Comparison of ENCODE assay signal across 9 cellular contexts in genomic region chr1:108708726-108709660, GRCh38.
DNase-seq lines count a peak whose midpoint lies in the region; ATAC-seq lines count a peak whose summit lies in the region.
"Had no signal": no experiment of that assay in that cellular context is flagged by ENCODE, and none has a peak within 500 bp of the region (broad histone marks: within the 10 kb centered on the region; RNA-seq: fewer than 3 reads in every experiment).

No MANE protein-coding gene starts in this region.

- DNase-seq in activated gamma-delta T cell treated with Interleukin-2 at 50 U/mL for 16 hours (peak; percentile 63), activated gamma-delta T cell (lab: John Stamatoyannopoulos, UW) (no peak), HK-2 (ENCODE audit: unreplicated experiment) (no peak)
- DNase-seq in activated CD4-positive, CD25-positive, alpha-beta regulatory T cell (lab: John Stamatoyannopoulos, UW): peak; percentile 2 to 27 (median 13)
- DNase-seq in effector memory CD8-positive, alpha-beta T cell: peak; percentile 61 to 66 (median 64)
- peak; percentile 16 to 47 for DNase-seq in stimulated activated CD8-positive, alpha-beta memory T cell treated with anti-CD3 and anti-CD28 coated beads, Interleukin-4, amount 100 ng/mL, for 1 hour (ENCODE audit: low read depth in 2 of 2, low spot score in 1 of 2)
- no peak for DNase-seq in NK-92 treated with Interleukin-12 subunit alpha and Interleukin-12 subunit beta, amount 100 ng/mL, for 24 hours (lab: John Stamatoyannopoulos, UW)
- DNase-seq: activated B cell treated with CpG ODN at 0.5 μM for 24 hours had no signal

- peaks cover 0 to 5% of the 10 kb centered on the region in 2 donors for H3K27me3 Mint-ChIP-seq in effector memory CD8-positive, alpha-beta T cell

- H3K27ac Mint-ChIP-seq in effector memory CD8-positive, alpha-beta T cell: peak overlapping the region in 1 of 2 donors; percentile 35
- H3K27ac Mint-ChIP-seq: activated B cell treated with CpG ODN at 0.5 μM for 24 hours had no signal

- ATAC-seq in effector memory CD8-positive, alpha-beta T cell (replicated peaks): peak; percentile 87
- ATAC-seq in GM21526 (IDR thresholded peaks at IDR 0.05; ENCODE audit: low FRiP score, unreplicated experiment): no peak

- H3K4me3 Mint-ChIP-seq in effector memory CD8-positive, alpha-beta T cell: no peak overlapping the region
- H3K4me3 Mint-ChIP-seq: activated B cell treated with CpG ODN at 0.5 μM for 24 hours had no signal

- H3K9me3 Mint-ChIP-seq in effector memory CD8-positive, alpha-beta T cell: no peaks in the 10 kb centered on the region
- H3K9me3 Mint-ChIP-seq: activated B cell treated with CpG ODN at 0.5 μM for 24 hours had no signal

- no peaks in the 10 kb centered on the region for H3K36me3 Mint-ChIP-seq in effector memory CD8-positive, alpha-beta T cell (ENCODE audit: insufficient read depth)

- peaks cover 14 to 24% of the 10 kb centered on the region in 2 donors for H3K4me1 Mint-ChIP-seq in effector memory CD8-positive, alpha-beta T cell (ENCODE audit: low read depth in 2 of 2)

Comparison
In these comparisons a context has a peak if more than half of its experiments do, and no peak if none do; other contexts are left out.
1. DNase-seq: peak in activated gamma-delta T cell treated with Interleukin-2 at 50 U/mL for 16 hours (single experiment), activated CD4-positive, CD25-positive, alpha-beta regulatory T cell (4 of 4), effector memory CD8-positive, alpha-beta T cell (3 of 3) and stimulated activated CD8-positive, alpha-beta memory T cell treated with anti-CD3 and anti-CD28 coated beads, Interleukin-4, amount 100 ng/mL, for 1 hour (2 of 2); none in activated gamma-delta T cell (single experiment), NK-92 treated with Interleukin-12 subunit alpha and Interleukin-12 subunit beta, amount 100 ng/mL, for 24 hours (single experiment) and HK-2 (single experiment).